ENCODE assay signal across 30 cellular contexts in the genomic region with DNA sequence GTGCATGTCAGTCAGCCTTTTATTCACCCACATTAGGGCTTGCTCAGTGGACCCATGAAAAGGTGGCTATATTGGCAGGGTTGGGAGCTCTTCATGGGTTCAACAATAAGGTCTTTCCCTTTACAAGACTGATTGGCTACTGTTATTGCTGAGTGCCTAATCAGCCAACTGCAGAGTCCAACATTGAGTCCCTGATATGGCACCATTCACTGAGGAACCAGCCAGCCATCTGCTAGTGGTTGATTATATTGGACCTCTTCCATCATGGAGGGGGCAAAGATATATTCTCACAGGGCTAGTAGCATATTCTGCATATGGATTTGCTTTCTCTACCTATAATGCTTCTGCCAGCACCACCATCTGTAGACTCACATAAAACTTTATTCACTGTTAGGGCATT.
"Had no signal": no experiment of that assay in that cellular context is flagged by ENCODE, and none has a peak within 500 bp of the region (broad histone marks: within the 10 kb centered on the region; RNA-seq: fewer than 3 reads in every experiment).

No MANE protein-coding gene starts in this region.

- H3K9me3 Mint-ChIP-seq: activated naive CD4-positive, alpha-beta T cell treated with anti-CD3 and anti-CD28 coated beads for 36 hours; activated naive CD4-positive, alpha-beta T cell treated with anti-CD3 and anti-CD28 coated beads, Interleukin-2, amount 50 U/mL, for 72 hours; activated T-cell treated with anti-CD3 and anti-CD28 coated beads, Interleukin-2, amount 50 U/mL, for 4 hours; activated T-helper 1 cell treated with anti-CD3 and anti-CD28 coated beads, Interleukin-12 subunit alpha, Interleukin-12 subunit beta, Interleukin-2, Interleukin-4 antibody, amounts not matched to agents 30 ng/mL and 10 ng/mL and 1 ng/mL, durations not matched to agents 14 hours and 24 hours and 36 hours; T-cell; WTC11 had no signal

- DNase-seq: activated CD4-positive, alpha-beta memory T cell treated with anti-CD3 and anti-CD28 coated beads for 36 hours; activated CD4-positive, alpha-beta T cell treated with anti-CD3 and anti-CD28 coated beads for 36 hours; activated CD4-positive, alpha-beta T cell treated with anti-CD3 and anti-CD28 coated beads, Interleukin-2, amount 50 U/mL, for 1 hour; activated CD8-positive, alpha-beta memory T cell treated with anti-CD3 and anti-CD28 coated beads, Interleukin-2, amount 50 U/mL, for 4 hours; activated gamma-delta T cell treated with Interleukin-2 at 50 U/mL for 16 hours; activated naive CD4-positive, alpha-beta T cell treated with anti-CD3 and anti-CD28 coated beads for 36 hours; activated T-cell treated with anti-CD3 and anti-CD28 coated beads for 4 hours; activated T-cell treated with anti-CD3 and anti-CD28 coated beads, Interleukin-2, amount 50 U/mL, for 4 hours; adrenal gland; body of pancreas; cerebellar nuclear complex; NCI-H1048; NCI-H1105 treated with DMSO at 0.1 percent for 48 hours; NCI-H1436; NCI-H187; NCI-H2029 treated with DMSO at 0.1 percent for 48 hours; NCI-H2171 treated with DMSO at 0.1 percent for 48 hours; NCI-H2227 treated with DMSO at 0.1 percent for 48 hours; NCI-H524 treated with DMSO at 0.1 percent for 48 hours; PC-9; SIG-M5; T-cell; T-helper 17 cell; T-helper 9 cell had no signal

- H3K27me3 Mint-ChIP-seq: activated CD4-positive, alpha-beta memory T cell treated with anti-CD3 and anti-CD28 coated beads for 36 hours; activated CD4-positive, alpha-beta T cell treated with anti-CD3 and anti-CD28 coated beads for 36 hours; T-cell; T-helper 17 cell had no signal

- ATAC-seq: activated CD4-positive, alpha-beta T cell treated with anti-CD3 and anti-CD28 coated beads for 36 hours; activated CD4-positive, CD25-positive, alpha-beta regulatory T cell treated with anti-CD3 and anti-CD28 coated beads, Interleukin-2, amount 50 U/mL, for 24 hours; activated naive CD4-positive, alpha-beta T cell treated with anti-CD3 and anti-CD28 coated beads, Interleukin-2, amount 50 U/mL, for 72 hours; activated T-cell treated with anti-CD3 and anti-CD28 coated beads, Interleukin-2, amount 50 U/mL, for 4 hours; body of pancreas; Right ventricle myocardium inferior; SK-N-SH treated with all-trans-retinoic acid at 6 μM for 48 hours; T-cell; T-helper 17 cell; WTC11 had no signal

- H3K27ac Mint-ChIP-seq: activated CD4-positive, alpha-beta memory T cell treated with anti-CD3 and anti-CD28 coated beads for 36 hours; activated CD4-positive, alpha-beta T cell treated with anti-CD3 and anti-CD28 coated beads for 36 hours; activated naive CD4-positive, alpha-beta T cell treated with anti-CD3 and anti-CD28 coated beads for 36 hours; activated T-helper 1 cell treated with anti-CD3 and anti-CD28 coated beads, Interleukin-12 subunit alpha, Interleukin-12 subunit beta, Interleukin-2, Interleukin-4 antibody, amounts not matched to agents 30 ng/mL and 10 ng/mL and 1 ng/mL, durations not matched to agents 14 hours and 24 hours and 36 hours; T-cell; T-helper 17 cell; WTC11 had no signal

- H3K4me3 Mint-ChIP-seq: activated CD4-positive, alpha-beta memory T cell treated with anti-CD3 and anti-CD28 coated beads for 36 hours; activated CD4-positive, alpha-beta T cell treated with anti-CD3 and anti-CD28 coated beads for 36 hours; activated naive CD4-positive, alpha-beta T cell treated with anti-CD3 and anti-CD28 coated beads for 36 hours; activated T-cell treated with anti-CD3 and anti-CD28 coated beads, Interleukin-2, amount 50 U/mL, for 4 hours; activated T-helper 1 cell treated with anti-CD3 and anti-CD28 coated beads, Interleukin-12 subunit alpha, Interleukin-12 subunit beta, Interleukin-2, Interleukin-4 antibody, amounts not matched to agents 30 ng/mL and 10 ng/mL and 1 ng/mL, durations not matched to agents 14 hours and 24 hours and 36 hours; T-cell; T-helper 17 cell; WTC11 had no signal
